Comparison of ENCODE assay signal across 19 cellular contexts in genomic region chr3:141063831-141064230, GRCh38. TPM values are rescaled to one million over a fixed set of nuclear protein-coding genes. Genes with fewer than 3 reads are reported as not detected.
DNase-seq lines count a peak whose midpoint lies in the region; TF ChIP-seq lines count a peak whose summit lies in the region.
"Had no signal": no experiment of that assay in that cellular context is flagged by ENCODE, and none has a peak within 500 bp of the region (broad histone marks: within the 10 kb centered on the region; RNA-seq: fewer than 3 reads in every experiment).

No MANE protein-coding gene starts in this region.

- H3K27ac ChIP-seq in left ventricle myocardium inferior (replicated peaks) (peak overlapping the region; percentile 51), colonic mucosa (no peak overlapping the region)
- H3K27ac ChIP-seq: neural progenitor cell, thoracic aorta had no signal

- H3K9ac ChIP-seq in colonic mucosa (ENCODE audit: low read depth in 2 of 2, low read length in 2 of 2), result no peak overlapping the region
- H3K9ac ChIP-seq: neural progenitor cell had no signal

- POLR2A ChIA-PET in activated CD4-positive, alpha-beta T cell treated with anti-CD3 and anti-CD28 coated beads, Interleukin-2, amount 10 ng/mL, durations not matched to agents 7 days and 5 days (lab: Charles Lee), result no interaction called here

- H3K4me1 ChIP-seq in left ventricle myocardium inferior (peaks cover 35% of the 10 kb centered on the region), colonic mucosa (no peaks in the 10 kb centered on the region)
- H3K4me1 ChIP-seq: neural progenitor cell had no signal

- H3K4me3 ChIP-seq in NB4 (ENCODE audit: low read depth, low read length) (no peak overlapping the region), left ventricle myocardium inferior (no peak overlapping the region), colonic mucosa (no peak overlapping the region)
- H3K4me3 ChIP-seq: lung, neural progenitor cell, thoracic aorta had no signal

- H3K27me3 Mint-ChIP-seq in activated CD4-positive, alpha-beta T cell treated with anti-CD3 and anti-CD28 coated beads, Interleukin-2, amount 10 ng/mL, durations not matched to agents 7 days and 5 days, result no peaks in the 10 kb centered on the region
- no peaks in the 10 kb centered on the region for H3K27me3 Mint-ChIP-seq in progenitor cell of endocrine pancreas
- H3K27me3 Mint-ChIP-seq: dendritic cell treated with granulocyte-macrophage colony-stimulating factor and Interleukin-4, amounts not matched to agents 40 ng/mL and 50 ng/mL, for 4 days had no signal

- no peaks in the 10 kb centered on the region for H3K36me3 ChIP-seq in left ventricle myocardium inferior
- H3K36me3 ChIP-seq in colonic mucosa, result no peaks in the 10 kb centered on the region
- H3K36me3 ChIP-seq: neural progenitor cell, thoracic aorta had no signal

- no peaks in the 10 kb centered on the region for H3K36me3 Mint-ChIP-seq in activated CD4-positive, alpha-beta T cell treated with anti-CD3 and anti-CD28 coated beads, Interleukin-2, amount 10 ng/mL, durations not matched to agents 7 days and 5 days (ENCODE audit: low read depth)
- H3K36me3 Mint-ChIP-seq in progenitor cell of endocrine pancreas (ENCODE audit: insufficient read depth), result peaks cover 2% of the 10 kb centered on the region
- H3K36me3 Mint-ChIP-seq: IgD-negative memory B cell had no signal

- H3K4me1 Mint-ChIP-seq in activated CD4-positive, alpha-beta T cell treated with anti-CD3 and anti-CD28 coated beads, Interleukin-2, amount 10 ng/mL, durations not matched to agents 7 days and 5 days, result peaks cover 11% of the 10 kb centered on the region
- H3K4me1 Mint-ChIP-seq in progenitor cell of endocrine pancreas (ENCODE audit: low read depth), result peaks cover 16% of the 10 kb centered on the region
- H3K4me1 Mint-ChIP-seq: IgD-negative memory B cell had no signal

- H3K9me3 ChIP-seq in left ventricle myocardium inferior (replicated peaks) (peaks cover 8% of the 10 kb centered on the region), colonic mucosa (no peaks in the 10 kb centered on the region)
- H3K9me3 ChIP-seq: thoracic aorta had no signal

- H3K27me3 ChIP-seq in left ventricle myocardium inferior (ENCODE audit: low read depth) (no peaks in the 10 kb centered on the region), colonic mucosa (no peaks in the 10 kb centered on the region)

- no peak overlapping the region for H3K27ac Mint-ChIP-seq in activated CD4-positive, alpha-beta T cell treated with anti-CD3 and anti-CD28 coated beads, Interleukin-2, amount 10 ng/mL, durations not matched to agents 7 days and 5 days
- H3K27ac Mint-ChIP-seq in progenitor cell of endocrine pancreas, result peak overlapping the region; percentile 5
- H3K27ac Mint-ChIP-seq: dendritic cell treated with granulocyte-macrophage colony-stimulating factor and Interleukin-4, amounts not matched to agents 40 ng/mL and 50 ng/mL, for 4 days; neural progenitor cell had no signal

- intact Hi-C loops in left ventricle myocardium inferior (cut with micrococcal nuclease) (no loop called here), colonic mucosa (cut with DNase I) (no loop called here)

- no peak for TF ChIP-seq CTCF in NB4 (IDR thresholded peaks at IDR 0.05; ENCODE audit: low read depth, low read length)
- TF ChIP-seq CTCF in left ventricle myocardium inferior (IDR thresholded peaks at IDR 0.05; ENCODE audit: borderline replicate concordance), result no peak
- no peak for TF ChIP-seq CTCF in progenitor cell of endocrine pancreas (IDR thresholded peaks at IDR 0.05; ENCODE audit: unreplicated experiment)
- no peak for TF ChIP-seq CTCF in colonic mucosa (IDR thresholded peaks at IDR 0.05)

- H3K4me3 Mint-ChIP-seq in activated CD4-positive, alpha-beta T cell treated with anti-CD3 and anti-CD28 coated beads, Interleukin-2, amount 10 ng/mL, durations not matched to agents 7 days and 5 days, result no peak overlapping the region
- no peak overlapping the region for H3K4me3 Mint-ChIP-seq in progenitor cell of endocrine pancreas (ENCODE audit: low read depth)
- H3K4me3 Mint-ChIP-seq: dendritic cell treated with granulocyte-macrophage colony-stimulating factor and Interleukin-4, amounts not matched to agents 40 ng/mL and 50 ng/mL, for 4 days; IgD-negative memory B cell; neural progenitor cell had no signal

- peak; percentile 6 for DNase-seq in activated CD4-positive, alpha-beta T cell treated with anti-CD3 and anti-CD28 coated beads, Interleukin-2, amount 10 ng/mL, durations not matched to agents 7 days and 5 days
- DNase-seq in activated CD4-positive, alpha-beta T cell treated with anti-CD3 and anti-CD28 coated beads for 1 hour, result no peak
- DNase-seq in NB4 (ENCODE audit: low read depth) (peak; percentile 61), left ventricle myocardium inferior (no peak), progenitor cell of endocrine pancreas (ENCODE audit: low spot score, unreplicated experiment) (no peak), COR-L47 (lab: John Stamatoyannopoulos, UW) (no peak), colonic mucosa (no peak)
- DNase-seq in NK-92 treated with Interleukin-12 subunit alpha and Interleukin-12 subunit beta, amount 100 ng/mL, for 24 hours (lab: John Stamatoyannopoulos, UW), result no peak
- DNase-seq: 8988T, aorta, C1 segment of cervical spinal cord, NCI-H1092, NCI-H526 treated with DMSO at 0.1 percent for 48 hours had no signal

- peaks cover 3% of the 10 kb centered on the region for H3K9me3 Mint-ChIP-seq in activated CD4-positive, alpha-beta T cell treated with anti-CD3 and anti-CD28 coated beads, Interleukin-2, amount 10 ng/mL, durations not matched to agents 7 days and 5 days
- H3K9me3 Mint-ChIP-seq in progenitor cell of endocrine pancreas (ENCODE audit: low read depth), result no peaks in the 10 kb centered on the region
- H3K9me3 Mint-ChIP-seq: dendritic cell treated with granulocyte-macrophage colony-stimulating factor and Interleukin-4, amounts not matched to agents 40 ng/mL and 50 ng/mL, for 4 days had no signal

- CTCF ChIA-PET in activated CD4-positive, alpha-beta T cell treated with anti-CD3 and anti-CD28 coated beads, Interleukin-2, amount 10 ng/mL, durations not matched to agents 7 days and 5 days (lab: Charles Lee), result interaction anchor here (1.3 kb wide), 1 partner anchor 10 kb away, joined by 3 read pairs; no protein-coding TSS in a partner anchor

- TF ChIP-seq POLR2A in NB4 (IDR thresholded peaks at IDR 0.05; ENCODE audit: extremely low read depth, insufficient read length), result no peak

RNA-seq across cellular contexts. Expression of gene SPSB4, which starts 12.7 kb away (rescaled TPM):
- total RNA-seq in activated CD4-positive, alpha-beta T cell treated with anti-CD3 and anti-CD28 coated beads, Interleukin-2, amount 10 ng/mL, durations not matched to agents 7 days and 5 days, result not detected
- 11.2 TPM for total RNA-seq in left ventricle myocardium inferior
- 9.5 and 12.7 TPM in 2 replicates for total RNA-seq in progenitor cell of endocrine pancreas
- not detected for total RNA-seq in colonic mucosa
- total RNA-seq: glomerular endothelial cell had no signal

Comparison
In these comparisons a context has a peak if more than half of its experiments do, and no peak if none do; other contexts are left out.
1. DNase-seq: peak in activated CD4-positive, alpha-beta T cell treated with anti-CD3 and anti-CD28 coated beads, Interleukin-2, amount 10 ng/mL, durations not matched to agents 7 days and 5 days (single experiment) and NB4 (single experiment); none in activated CD4-positive, alpha-beta T cell treated with anti-CD3 and anti-CD28 coated beads for 1 hour (single experiment), left ventricle myocardium inferior (single experiment), progenitor cell of endocrine pancreas (single experiment), COR-L47 (single experiment), NK-92 treated with Interleukin-12 subunit alpha and Interleukin-12 subunit beta, amount 100 ng/mL, for 24 hours (single experiment) and colonic mucosa (single experiment).